Comparison of ENCODE assay signal across 8 cellular contexts in genomic region chr22:18110944-18111758, GRCh38. TPM values are rescaled to one million over a fixed set of nuclear protein-coding genes. Genes with fewer than 3 reads are reported as not detected.
A peak's percentile ranks its signal among the peaks of the same experiment; 100 is the strongest.
DNase-seq lines count a peak whose midpoint lies in the region; ATAC-seq and TF ChIP-seq lines count a peak whose summit lies in the region.

No MANE protein-coding gene starts in this region.

- no peaks in the 10 kb centered on the region for H3K9me3 ChIP-seq in mucosa of rectum (ENCODE audit: control insufficient read depth in 2 of 2, low read length in 2 of 2)
- no peaks in the 10 kb centered on the region for H3K9me3 ChIP-seq in uterus
- no peaks in the 10 kb centered on the region for H3K9me3 ChIP-seq in MG63

- no peak for TF ChIP-seq CTCF in coronary artery (IDR thresholded peaks at IDR 0.05)
- no peak for TF ChIP-seq CTCF in uterus (IDR thresholded peaks at IDR 0.05)

- intact Hi-C loops in activated naive CD4-positive, alpha-beta T cell treated with anti-CD3 and anti-CD28 coated beads for 36 hours (cut with micrococcal nuclease), result no loop called here
- intact Hi-C loops in uterus (cut with DNase I; ENCODE audit: low total_unique reads), result no loop called here

- H3K36me3 ChIP-seq in mucosa of rectum (ENCODE audit: control insufficient read depth in 2 of 2, insufficient read depth in 2 of 2, low read length in 2 of 2) (no peaks in the 10 kb centered on the region), uterus (no peaks in the 10 kb centered on the region), MG63 (no peaks in the 10 kb centered on the region)

- ATAC-seq in GM21737 (IDR thresholded peaks at IDR 0.05; ENCODE audit: unreplicated experiment), result no peak

- DNase-seq in activated naive CD4-positive, alpha-beta T cell treated with anti-CD3 and anti-CD28 coated beads for 36 hours, result no peak
- DNase-seq in activated naive CD4-positive, alpha-beta T cell treated with anti-CD3 and anti-CD28 coated beads, Interleukin-2, amount 50 U/mL, for 16 hours, result no peak
- DNase-seq in coronary artery (ENCODE audit: low spot score), result no peak
- no peak for DNase-seq in uterus
- no peak for DNase-seq in MG63
- no peak for DNase-seq in HPDE6-E6E7 (ENCODE audit: extremely low spot score)

- peaks cover 32% of the 10 kb centered on the region for H3K27me3 Mint-ChIP-seq in activated naive CD4-positive, alpha-beta T cell treated with anti-CD3 and anti-CD28 coated beads for 36 hours (ENCODE audit: low read depth)

- peak overlapping the region; percentile 37 for H3K4me3 Mint-ChIP-seq in activated naive CD4-positive, alpha-beta T cell treated with anti-CD3 and anti-CD28 coated beads for 36 hours

- peak overlapping the region; percentile 72 for H3K4me3 ChIP-seq in coronary artery
- H3K4me3 ChIP-seq in mucosa of rectum (ENCODE audit: low read length in 2 of 2), result peak overlapping the region; percentile 37 to 48
- peak overlapping the region; percentile 22 to 41 for H3K4me3 ChIP-seq in uterus
- H3K4me3 ChIP-seq in MG63, result no peak overlapping the region

- peaks cover 0 to 9% of the 10 kb centered on the region in 2 donors for H3K4me1 ChIP-seq in mucosa of rectum (ENCODE audit: control insufficient read depth in 2 of 2, insufficient read depth in 2 of 2, low read length in 2 of 2)
- peaks cover 0 to 5% of the 10 kb centered on the region in 2 donors for H3K4me1 ChIP-seq in uterus

- H3K9me3 Mint-ChIP-seq in activated naive CD4-positive, alpha-beta T cell treated with anti-CD3 and anti-CD28 coated beads for 36 hours, result peaks cover 6% of the 10 kb centered on the region

- peaks cover 24% of the 10 kb centered on the region for H3K4me1 Mint-ChIP-seq in activated naive CD4-positive, alpha-beta T cell treated with anti-CD3 and anti-CD28 coated beads for 36 hours (ENCODE audit: low read depth)

- CTCF ChIA-PET in activated naive CD4-positive, alpha-beta T cell treated with anti-CD3 and anti-CD28 coated beads for 36 hours (lab: Charles Lee), result no interaction called here

- no peak overlapping the region for H3K9ac ChIP-seq in mucosa of rectum (ENCODE audit: low read depth in 1 of 2, low read length in 2 of 2)

- H3K36me3 Mint-ChIP-seq in activated naive CD4-positive, alpha-beta T cell treated with anti-CD3 and anti-CD28 coated beads for 36 hours (ENCODE audit: low read depth), result peaks cover 2% of the 10 kb centered on the region

- peaks cover 15 to 19% of the 10 kb centered on the region in 2 donors for H3K27me3 ChIP-seq in mucosa of rectum (ENCODE audit: control insufficient read depth in 2 of 2, insufficient read depth in 2 of 2, low read length in 2 of 2)
- no peaks in the 10 kb centered on the region for H3K27me3 ChIP-seq in uterus
- no peaks in the 10 kb centered on the region for H3K27me3 ChIP-seq in MG63

- TF ChIP-seq POLR2A in uterus (IDR thresholded peaks at IDR 0.05), result no peak

- H3K27ac ChIP-seq in coronary artery (peak overlapping the region; percentile 32 to 78), mucosa of rectum (ENCODE audit: low read depth in 2 of 2, low read length in 2 of 2) (no peak overlapping the region), uterus (no peak overlapping the region)

- no peak overlapping the region for H3K27ac Mint-ChIP-seq in activated naive CD4-positive, alpha-beta T cell treated with anti-CD3 and anti-CD28 coated beads for 36 hours

RNA-seq across cellular contexts. Expression of gene TUBA8, which starts 0.5 kb away (rescaled TPM):
- total RNA-seq in activated naive CD4-positive, alpha-beta T cell treated with anti-CD3 and anti-CD28 coated beads for 36 hours, result under 1 TPM in 1 of 2 experiments, not detected in 1; 0.25 TPM
- total RNA-seq in uterus, result 10 to 100 TPM in 1 of 4 donors, 1 to 10 TPM in 1, under 1 TPM in 1, not detected in 1; 0.90 to 14.6 (median 2.2) TPM
- total RNA-seq in MG63 (2014; rRNA removed; shearing (Covaris generic); ENCODE audit: low replicate concordance), result 0.46 and 3.8 TPM in 2 replicates

RNA-seq across cellular contexts. Expression of gene PEX26, which starts 33.4 kb away (rescaled TPM):
- 10 to 100 TPM; 47.6 to 48.2 TPM for total RNA-seq in activated naive CD4-positive, alpha-beta T cell treated with anti-CD3 and anti-CD28 coated beads for 36 hours
- 10 to 100 TPM; 28.2 to 36.1 (median 31.2) TPM for total RNA-seq in uterus
- total RNA-seq in MG63 (2014; rRNA removed; shearing (Covaris generic); ENCODE audit: low replicate concordance), result 10.5 and 13.5 TPM in 2 replicates

RNA-seq across cellular contexts. Expression of gene USP18, which starts 38.8 kb away (rescaled TPM):
- 10 to 100 TPM; 13.4 to 13.9 TPM for total RNA-seq in activated naive CD4-positive, alpha-beta T cell treated with anti-CD3 and anti-CD28 coated beads for 36 hours
- total RNA-seq in uterus, result 10 to 100 TPM in 1 of 4 donors, 1 to 10 TPM in 3; 5.4 to 16.2 (median 7.0) TPM
- 3.9 and 6.5 TPM in 2 replicates for total RNA-seq in MG63 (2014; rRNA removed; shearing (Covaris generic); ENCODE audit: low replicate concordance)

Comparison
In these comparisons a context has a peak if more than half of its experiments do, and no peak if none do; other contexts are left out.
1. H3K27ac ChIP-seq: peak in coronary artery (2 of 2); none in mucosa of rectum (0 of 2) and uterus (0 of 2).